1 cellular context compared by ENCODE assay signal in the genomic region with DNA sequence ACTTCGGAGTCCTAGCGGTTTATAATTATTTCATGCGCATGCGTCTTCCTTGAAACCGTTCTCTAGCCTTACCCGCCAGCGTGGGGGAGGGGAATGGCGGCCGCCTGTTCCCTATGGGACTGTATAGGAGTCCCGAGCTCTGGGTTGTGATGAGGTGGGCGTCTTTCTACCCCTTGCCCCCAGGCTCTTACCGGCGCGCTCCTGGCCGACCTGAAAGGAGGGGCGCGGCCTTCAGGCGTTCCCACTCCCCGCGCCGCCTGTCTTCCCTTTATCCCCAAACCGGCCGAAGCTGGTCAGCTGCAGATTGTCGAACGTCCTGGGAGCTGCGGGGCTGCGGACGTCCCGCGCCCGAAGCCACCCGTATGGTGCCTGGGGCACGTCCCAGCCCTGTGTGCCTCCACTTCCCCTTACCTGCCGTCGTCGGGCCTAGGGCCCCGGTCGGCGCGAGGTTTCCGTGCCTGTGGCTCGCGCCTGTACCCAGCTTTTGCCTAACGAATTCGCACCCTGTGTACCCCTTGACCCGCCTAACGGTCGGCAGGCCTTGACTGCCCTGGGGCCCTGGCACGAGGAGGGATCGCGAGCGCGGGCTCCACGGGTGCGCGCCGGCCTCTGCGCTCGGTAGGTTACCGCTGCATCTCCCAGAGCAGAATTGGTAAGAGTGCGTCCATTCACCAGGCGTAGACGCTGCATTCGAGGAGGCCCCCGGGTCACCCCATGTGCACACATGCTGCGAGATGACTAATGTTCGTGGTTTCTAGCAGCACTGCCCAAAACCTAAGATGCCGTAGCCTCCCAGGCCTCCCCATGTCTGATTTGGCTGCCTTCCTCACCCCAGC.
TF ChIP-seq lines count a peak whose summit lies in the region.

No MANE protein-coding gene starts in this region.

TF ChIP-seq in HepG2, 621 proteins besides CTCF, POLR2A, EP300 and RAD21 (continued from another document and continues in another):
- TF ChIP-seq, protein P1, sequence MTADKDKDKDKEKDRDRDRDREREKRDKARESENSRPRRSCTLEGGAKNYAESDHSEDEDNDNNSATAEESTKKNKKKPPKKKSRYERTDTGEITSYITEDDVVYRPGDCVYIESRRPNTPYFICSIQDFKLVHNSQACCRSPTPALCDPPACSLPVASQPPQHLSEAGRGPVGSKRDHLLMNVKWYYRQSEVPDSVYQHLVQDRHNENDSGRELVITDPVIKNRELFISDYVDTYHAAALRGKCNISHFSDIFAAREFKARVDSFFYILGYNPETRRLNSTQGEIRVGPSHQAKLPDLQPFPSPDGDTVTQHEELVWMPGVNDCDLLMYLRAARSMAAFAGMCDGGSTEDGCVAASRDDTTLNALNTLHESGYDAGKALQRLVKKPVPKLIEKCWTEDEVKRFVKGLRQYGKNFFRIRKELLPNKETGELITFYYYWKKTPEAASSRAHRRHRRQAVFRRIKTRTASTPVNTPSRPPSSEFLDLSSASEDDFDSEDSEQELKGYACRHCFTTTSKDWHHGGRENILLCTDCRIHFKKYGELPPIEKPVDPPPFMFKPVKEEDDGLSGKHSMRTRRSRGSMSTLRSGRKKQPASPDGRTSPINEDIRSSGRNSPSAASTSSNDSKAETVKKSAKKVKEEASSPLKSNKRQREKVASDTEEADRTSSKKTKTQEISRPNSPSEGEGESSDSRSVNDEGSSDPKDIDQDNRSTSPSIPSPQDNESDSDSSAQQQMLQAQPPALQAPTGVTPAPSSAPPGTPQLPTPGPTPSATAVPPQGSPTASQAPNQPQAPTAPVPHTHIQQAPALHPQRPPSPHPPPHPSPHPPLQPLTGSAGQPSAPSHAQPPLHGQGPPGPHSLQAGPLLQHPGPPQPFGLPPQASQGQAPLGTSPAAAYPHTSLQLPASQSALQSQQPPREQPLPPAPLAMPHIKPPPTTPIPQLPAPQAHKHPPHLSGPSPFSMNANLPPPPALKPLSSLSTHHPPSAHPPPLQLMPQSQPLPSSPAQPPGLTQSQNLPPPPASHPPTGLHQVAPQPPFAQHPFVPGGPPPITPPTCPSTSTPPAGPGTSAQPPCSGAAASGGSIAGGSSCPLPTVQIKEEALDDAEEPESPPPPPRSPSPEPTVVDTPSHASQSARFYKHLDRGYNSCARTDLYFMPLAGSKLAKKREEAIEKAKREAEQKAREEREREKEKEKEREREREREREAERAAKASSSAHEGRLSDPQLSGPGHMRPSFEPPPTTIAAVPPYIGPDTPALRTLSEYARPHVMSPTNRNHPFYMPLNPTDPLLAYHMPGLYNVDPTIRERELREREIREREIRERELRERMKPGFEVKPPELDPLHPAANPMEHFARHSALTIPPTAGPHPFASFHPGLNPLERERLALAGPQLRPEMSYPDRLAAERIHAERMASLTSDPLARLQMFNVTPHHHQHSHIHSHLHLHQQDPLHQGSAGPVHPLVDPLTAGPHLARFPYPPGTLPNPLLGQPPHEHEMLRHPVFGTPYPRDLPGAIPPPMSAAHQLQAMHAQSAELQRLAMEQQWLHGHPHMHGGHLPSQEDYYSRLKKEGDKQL (CRISPR knock-in tag; IDR thresholded peaks at IDR 0.05; ENCODE audit: low read depth) = 0 out of 2 replicates have a peak, but pooled peaks have one; percentile 4
- TF ChIP-seq ZNF446 (CRISPR knock-in tag; IDR thresholded peaks at IDR 0.05) (peak; percentile 88; the same call in 1 of the 2 replicates), ZNF607 (CRISPR knock-in tag; IDR thresholded peaks at IDR 0.05; ENCODE audit: borderline replicate concordance) (no peak), ZNF768 (CRISPR knock-in tag; IDR thresholded peaks at IDR 0.05) (peak; percentile 72; the same call in 1 of the 2 replicates), FOXK2 (IDR thresholded peaks at IDR 0.05) (no peak), NFRKB (IDR thresholded peaks at IDR 0.05) (no peak), MYC (CRISPR knock-in tag; IDR thresholded peaks at IDR 0.05; ENCODE audit: borderline replicate concordance) (peak; percentile 71; the same call in 1 of the 2 replicates), PPARG (CRISPR knock-in tag; conservative IDR thresholded peaks at IDR 0.05) (0 out of 2 replicates have a peak, but pooled peaks have one; percentile 13), AGO2 (optimal IDR thresholded peaks at IDR 0.05; ENCODE audit: low read depth, low read length) (peak; percentile 95), POLR2G (IDR thresholded peaks at IDR 0.05; ENCODE audit: low read depth, low read length) (peak; percentile 73), PLRG1 (conservative IDR thresholded peaks at IDR 0.05) (no peak), SNAPC4 (CRISPR knock-in tag; IDR thresholded peaks at IDR 0.05) (0 out of 2 replicates have a peak, but pooled peaks have one; percentile 3), ZNF343 (CRISPR knock-in tag; IDR thresholded peaks at IDR 0.05) (no peak), SIX4 (CRISPR knock-in tag; IDR thresholded peaks at IDR 0.05) (no peak), PATZ1 (CRISPR knock-in tag; IDR thresholded peaks at IDR 0.05) (peak; percentile 46; the same call in 1 of the 2 replicates), ZNF451 (CRISPR knock-in tag; IDR thresholded peaks at IDR 0.05) (peak; percentile 64; the same call in 1 of the 2 replicates), PAWR (CRISPR knock-in tag; IDR thresholded peaks at IDR 0.05; ENCODE audit: borderline replicate concordance) (0 out of 2 replicates have a peak, but pooled peaks have one; percentile 76), HOXA3 (CRISPR knock-in tag; IDR thresholded peaks at IDR 0.05) (peak; percentile 6; the same call in 1 of the 2 replicates), RNF2 (conservative IDR thresholded peaks at IDR 0.05; ENCODE audit: low read depth) (no peak; the same call in none of the 2 replicates), ZFY (CRISPR knock-in tag; IDR thresholded peaks at IDR 0.05) (peak; percentile 82), ZNF644 (CRISPR knock-in tag; IDR thresholded peaks at IDR 0.05; ENCODE audit: low read depth) (no peak), KLF13 (CRISPR knock-in tag; IDR thresholded peaks at IDR 0.05) (peak; percentile 42; the same call in 1 of the 2 replicates)
- TF ChIP-seq, protein P2, sequence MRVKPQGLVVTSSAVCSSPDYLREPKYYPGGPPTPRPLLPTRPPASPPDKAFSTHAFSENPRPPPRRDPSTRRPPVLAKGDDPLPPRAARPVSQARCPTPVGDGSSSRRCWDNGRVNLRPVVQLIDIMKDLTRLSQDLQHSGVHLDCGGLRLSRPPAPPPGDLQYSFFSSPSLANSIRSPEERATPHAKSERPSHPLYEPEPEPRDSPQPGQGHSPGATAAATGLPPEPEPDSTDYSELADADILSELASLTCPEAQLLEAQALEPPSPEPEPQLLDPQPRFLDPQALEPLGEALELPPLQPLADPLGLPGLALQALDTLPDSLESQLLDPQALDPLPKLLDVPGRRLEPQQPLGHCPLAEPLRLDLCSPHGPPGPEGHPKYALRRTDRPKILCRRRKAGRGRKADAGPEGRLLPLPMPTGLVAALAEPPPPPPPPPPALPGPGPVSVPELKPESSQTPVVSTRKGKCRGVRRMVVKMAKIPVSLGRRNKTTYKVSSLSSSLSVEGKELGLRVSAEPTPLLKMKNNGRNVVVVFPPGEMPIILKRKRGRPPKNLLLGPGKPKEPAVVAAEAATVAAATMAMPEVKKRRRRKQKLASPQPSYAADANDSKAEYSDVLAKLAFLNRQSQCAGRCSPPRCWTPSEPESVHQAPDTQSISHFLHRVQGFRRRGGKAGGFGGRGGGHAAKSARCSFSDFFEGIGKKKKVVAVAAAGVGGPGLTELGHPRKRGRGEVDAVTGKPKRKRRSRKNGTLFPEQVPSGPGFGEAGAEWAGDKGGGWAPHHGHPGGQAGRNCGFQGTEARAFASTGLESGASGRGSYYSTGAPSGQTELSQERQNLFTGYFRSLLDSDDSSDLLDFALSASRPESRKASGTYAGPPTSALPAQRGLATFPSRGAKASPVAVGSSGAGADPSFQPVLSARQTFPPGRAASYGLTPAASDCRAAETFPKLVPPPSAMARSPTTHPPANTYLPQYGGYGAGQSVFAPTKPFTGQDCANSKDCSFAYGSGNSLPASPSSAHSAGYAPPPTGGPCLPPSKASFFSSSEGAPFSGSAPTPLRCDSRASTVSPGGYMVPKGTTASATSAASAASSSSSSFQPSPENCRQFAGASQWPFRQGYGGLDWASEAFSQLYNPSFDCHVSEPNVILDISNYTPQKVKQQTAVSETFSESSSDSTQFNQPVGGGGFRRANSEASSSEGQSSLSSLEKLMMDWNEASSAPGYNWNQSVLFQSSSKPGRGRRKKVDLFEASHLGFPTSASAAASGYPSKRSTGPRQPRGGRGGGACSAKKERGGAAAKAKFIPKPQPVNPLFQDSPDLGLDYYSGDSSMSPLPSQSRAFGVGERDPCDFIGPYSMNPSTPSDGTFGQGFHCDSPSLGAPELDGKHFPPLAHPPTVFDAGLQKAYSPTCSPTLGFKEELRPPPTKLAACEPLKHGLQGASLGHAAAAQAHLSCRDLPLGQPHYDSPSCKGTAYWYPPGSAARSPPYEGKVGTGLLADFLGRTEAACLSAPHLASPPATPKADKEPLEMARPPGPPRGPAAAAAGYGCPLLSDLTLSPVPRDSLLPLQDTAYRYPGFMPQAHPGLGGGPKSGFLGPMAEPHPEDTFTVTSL (CRISPR knock-in tag; IDR thresholded peaks at IDR 0.05; ENCODE audit: borderline replicate concordance) = peak; percentile 78; the same call in 1 of the 2 replicates
- TF ChIP-seq, protein P3, sequence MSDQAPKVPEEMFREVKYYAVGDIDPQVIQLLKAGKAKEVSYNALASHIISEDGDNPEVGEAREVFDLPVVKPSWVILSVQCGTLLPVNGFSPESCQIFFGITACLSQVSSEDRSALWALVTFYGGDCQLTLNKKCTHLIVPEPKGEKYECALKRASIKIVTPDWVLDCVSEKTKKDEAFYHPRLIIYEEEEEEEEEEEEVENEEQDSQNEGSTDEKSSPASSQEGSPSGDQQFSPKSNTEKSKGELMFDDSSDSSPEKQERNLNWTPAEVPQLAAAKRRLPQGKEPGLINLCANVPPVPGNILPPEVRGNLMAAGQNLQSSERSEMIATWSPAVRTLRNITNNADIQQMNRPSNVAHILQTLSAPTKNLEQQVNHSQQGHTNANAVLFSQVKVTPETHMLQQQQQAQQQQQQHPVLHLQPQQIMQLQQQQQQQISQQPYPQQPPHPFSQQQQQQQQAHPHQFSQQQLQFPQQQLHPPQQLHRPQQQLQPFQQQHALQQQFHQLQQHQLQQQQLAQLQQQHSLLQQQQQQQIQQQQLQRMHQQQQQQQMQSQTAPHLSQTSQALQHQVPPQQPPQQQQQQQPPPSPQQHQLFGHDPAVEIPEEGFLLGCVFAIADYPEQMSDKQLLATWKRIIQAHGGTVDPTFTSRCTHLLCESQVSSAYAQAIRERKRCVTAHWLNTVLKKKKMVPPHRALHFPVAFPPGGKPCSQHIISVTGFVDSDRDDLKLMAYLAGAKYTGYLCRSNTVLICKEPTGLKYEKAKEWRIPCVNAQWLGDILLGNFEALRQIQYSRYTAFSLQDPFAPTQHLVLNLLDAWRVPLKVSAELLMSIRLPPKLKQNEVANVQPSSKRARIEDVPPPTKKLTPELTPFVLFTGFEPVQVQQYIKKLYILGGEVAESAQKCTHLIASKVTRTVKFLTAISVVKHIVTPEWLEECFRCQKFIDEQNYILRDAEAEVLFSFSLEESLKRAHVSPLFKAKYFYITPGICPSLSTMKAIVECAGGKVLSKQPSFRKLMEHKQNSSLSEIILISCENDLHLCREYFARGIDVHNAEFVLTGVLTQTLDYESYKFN (CRISPR knock-in tag; conservative IDR thresholded peaks at IDR 0.05) = peak; percentile 66
- TF ChIP-seq, protein P4, sequence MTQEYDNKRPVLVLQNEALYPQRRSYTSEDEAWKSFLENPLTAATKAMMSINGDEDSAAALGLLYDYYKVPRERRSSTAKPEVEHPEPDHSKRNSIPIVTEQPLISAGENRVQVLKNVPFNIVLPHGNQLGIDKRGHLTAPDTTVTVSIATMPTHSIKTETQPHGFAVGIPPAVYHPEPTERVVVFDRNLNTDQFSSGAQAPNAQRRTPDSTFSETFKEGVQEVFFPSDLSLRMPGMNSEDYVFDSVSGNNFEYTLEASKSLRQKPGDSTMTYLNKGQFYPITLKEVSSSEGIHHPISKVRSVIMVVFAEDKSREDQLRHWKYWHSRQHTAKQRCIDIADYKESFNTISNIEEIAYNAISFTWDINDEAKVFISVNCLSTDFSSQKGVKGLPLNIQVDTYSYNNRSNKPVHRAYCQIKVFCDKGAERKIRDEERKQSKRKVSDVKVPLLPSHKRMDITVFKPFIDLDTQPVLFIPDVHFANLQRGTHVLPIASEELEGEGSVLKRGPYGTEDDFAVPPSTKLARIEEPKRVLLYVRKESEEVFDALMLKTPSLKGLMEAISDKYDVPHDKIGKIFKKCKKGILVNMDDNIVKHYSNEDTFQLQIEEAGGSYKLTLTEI (CRISPR knock-in tag; conservative IDR thresholded peaks at IDR 0.05) = no peak
